In genomic region chr6:13787146-13787545, GRCh38 we compare ENCODE assay signal across 10 cellular contexts. TPM values are rescaled to one million over a fixed set of nuclear protein-coding genes. Genes with fewer than 3 reads are reported as not detected.
DNase-seq lines count a peak whose midpoint lies in the region; ATAC-seq and TF ChIP-seq lines count a peak whose summit lies in the region.
"Had no signal": no experiment of that assay in that cellular context is flagged by ENCODE, and none has a peak within 500 bp of the region (broad histone marks: within the 10 kb centered on the region; RNA-seq: fewer than 3 reads in every experiment).

No MANE protein-coding gene starts in this region.

- H3K4me1 ChIP-seq in uterus, result no peaks in the 10 kb centered on the region

- no peaks in the 10 kb centered on the region for H3K27me3 ChIP-seq in uterus

- H3K4me3 Mint-ChIP-seq in mesothelial cell of epicardium, result peak overlapping the region; percentile 50

- H3K27me3 Mint-ChIP-seq in mesothelial cell of epicardium (ENCODE audit: low read depth), result no peaks in the 10 kb centered on the region

- H3K9me3 Mint-ChIP-seq in mesothelial cell of epicardium, result no peaks in the 10 kb centered on the region

- H3K36me3 Mint-ChIP-seq in mesothelial cell of epicardium, result peaks cover 17% of the 10 kb centered on the region

- TF ChIP-seq POLR2A in uterus (IDR thresholded peaks at IDR 0.05), result no peak

- H3K36me3 ChIP-seq in uterus, result no peaks in the 10 kb centered on the region

- peaks cover 9% of the 10 kb centered on the region for H3K4me1 Mint-ChIP-seq in mesothelial cell of epicardium

- peak overlapping the region; percentile 44 to 53 for H3K27ac ChIP-seq in uterus

- no peaks in the 10 kb centered on the region for H3K9me3 ChIP-seq in uterus

- H3K4me3 ChIP-seq in choroid plexus epithelial cell (ENCODE audit: low read depth, low read length) (no peak overlapping the region), uterus (no peak overlapping the region)

- ATAC-seq in GM21737 (IDR thresholded peaks at IDR 0.05; ENCODE audit: unreplicated experiment), result no peak

- peak overlapping the region; percentile 92 for H3K27ac Mint-ChIP-seq in mesothelial cell of epicardium

- no peak for TF ChIP-seq CTCF in choroid plexus epithelial cell (conservative IDR thresholded peaks at IDR 0.05; ENCODE audit: low read depth, low read length)
- TF ChIP-seq CTCF in mesothelial cell of epicardium (IDR thresholded peaks at IDR 0.05; ENCODE audit: unreplicated experiment), result no peak
- no peak for TF ChIP-seq CTCF in uterus (IDR thresholded peaks at IDR 0.05)

- peak; percentile 48 for DNase-seq in stimulated activated CD4-positive, alpha-beta T cell treated with anti-CD3 and anti-CD28 coated beads, Interleukin-1b, Interleukin-23, amount 100 ng/mL, for 48 hours
- DNase-seq in stimulated activated CD4-positive, alpha-beta T cell treated with anti-CD3 and anti-CD28 coated beads, Interleukin-4, amount 100 ng/mL, for 4 hours, result no peak
- DNase-seq in choroid plexus epithelial cell (ENCODE audit: low read depth) (peak; percentile 53), mesothelial cell of epicardium (ENCODE audit: low spot score in 2 of 2, unreplicated experiment in 2 of 2) (no peak), uterus (no peak), cortex of kidney (lab: John Stamatoyannopoulos, UW) (no peak), GDM1 (lab: John Stamatoyannopoulos, UW) (no peak)
- DNase-seq: COR-L47, NCI-H446 treated with DMSO at 0.1 percent for 48 hours had no signal

- intact Hi-C loops in uterus (cut with DNase I; ENCODE audit: low total_unique reads), result no loop called here

RNA-seq across cellular contexts. Expression of gene MCUR1, which starts 27.2 kb away (rescaled TPM):
- total RNA-seq in mesothelial cell of epicardium (18.1 to 21.7 TPM (median 19.8 TPM) in 3 replicates), uterus (10 to 100 TPM in 3 of 4 donors, 1 to 10 TPM in 1; 9.4 to 16.5 (median 13.3) TPM)

Comparison
In these comparisons a context has a peak if more than half of its experiments do, and no peak if none do; other contexts are left out.
1. DNase-seq: peak in stimulated activated CD4-positive, alpha-beta T cell treated with anti-CD3 and anti-CD28 coated beads, Interleukin-1b, Interleukin-23, amount 100 ng/mL, for 48 hours (single experiment) and choroid plexus epithelial cell (single experiment); none in stimulated activated CD4-positive, alpha-beta T cell treated with anti-CD3 and anti-CD28 coated beads, Interleukin-4, amount 100 ng/mL, for 4 hours (0 of 2), mesothelial cell of epicardium (0 of 2), uterus (0 of 2), cortex of kidney (single experiment) and GDM1 (single experiment).